In genomic region chr2:9240745-9241144, GRCh38 we compare ENCODE assay signal across 22 cellular contexts. TPM values are rescaled to one million over a fixed set of nuclear protein-coding genes. Genes with fewer than 3 reads are reported as not detected.
DNase-seq lines count a peak whose midpoint lies in the region; ATAC-seq, FAIRE-seq and TF ChIP-seq lines count a peak whose summit lies in the region.
"Had no signal": no experiment of that assay in that cellular context is flagged by ENCODE, and none has a peak within 500 bp of the region (broad histone marks: within the 10 kb centered on the region; RNA-seq: fewer than 3 reads in every experiment).

No MANE protein-coding gene starts in this region.

- intact Hi-C loops in left ventricle myocardium inferior (cut with micrococcal nuclease): no loop called here
- intact Hi-C loops in activated T-helper 2 cell treated with anti-CD3 and anti-CD28 coated beads, Interferon-gamma antibody, Interleukin-2, Interleukin-4, amounts not matched to agents 10 μg/mL and 5 μg/mL and 100 μg/mL, durations not matched to agents 14 hours and 24 hours and 36 hours (cut with micrococcal nuclease): no loop called here

- no peaks in the 10 kb centered on the region for H3K36me3 ChIP-seq in left ventricle myocardium inferior
- H3K36me3 ChIP-seq in right atrium auricular region: no peaks in the 10 kb centered on the region
- peaks cover 35% of the 10 kb centered on the region for H3K36me3 ChIP-seq in RWPE2 (ENCODE audit: low read depth)
- peaks cover 0 to 13% of the 10 kb centered on the region in 2 experiments for H3K36me3 ChIP-seq in keratinocyte (ENCODE audit: control insufficient read depth in 2 of 2, extremely low read depth in 1 of 2, insufficient read depth in 2 of 2, low read length in 2 of 2)
- H3K36me3 ChIP-seq: SJSA1, suprapubic skin had no signal

- no peaks in the 10 kb centered on the region for H4K20me1 ChIP-seq in keratinocyte (ENCODE audit: control insufficient read depth, extremely low read depth, insufficient read depth, low read length)

- no peak overlapping the region for H3K9ac ChIP-seq in keratinocyte (ENCODE audit: control insufficient read depth, extremely low read depth, insufficient read depth, low read length)

- no peak overlapping the region for H2AFZ ChIP-seq in keratinocyte (ENCODE audit: control insufficient read depth, low read length)

- H3K27ac ChIP-seq in left ventricle myocardium inferior (replicated peaks) (peak overlapping the region; percentile 24), right atrium auricular region (no peak overlapping the region), RWPE2 (ENCODE audit: poor library complexity, severe bottlenecking) (peak overlapping the region; percentile 100), keratinocyte (ENCODE audit: control insufficient read depth, insufficient read depth, low read length) (peak overlapping the region; percentile 29)
- H3K27ac ChIP-seq: SJSA1, suprapubic skin had no signal

- H3K79me2 ChIP-seq in keratinocyte (ENCODE audit: control insufficient read depth, insufficient read depth, low read length): peaks cover 98% of the 10 kb centered on the region

- peaks cover 10% of the 10 kb centered on the region for H3K27me3 Mint-ChIP-seq in activated T-helper 2 cell treated with anti-CD3 and anti-CD28 coated beads, Interferon-gamma antibody, Interleukin-2, Interleukin-4, amounts not matched to agents 10 μg/mL and 5 μg/mL and 100 μg/mL, durations not matched to agents 14 hours and 24 hours and 36 hours (ENCODE audit: low read depth)
- H3K27me3 Mint-ChIP-seq: naive B cell, progenitor cell of endocrine pancreas had no signal

- no peak for FAIRE-seq in keratinocyte (lab: Jason Lieb, UNC)
- FAIRE-seq: GM12892, H54 had no signal

- dilution Hi-C loops in keratinocyte (cut with MboI; ENCODE audit: extremely low pct_ligation_motif_present, low sequenced_read_pairs): no loop called here

- no peaks in the 10 kb centered on the region for H3K9me3 Mint-ChIP-seq in activated T-helper 2 cell treated with anti-CD3 and anti-CD28 coated beads, Interferon-gamma antibody, Interleukin-2, Interleukin-4, amounts not matched to agents 10 μg/mL and 5 μg/mL and 100 μg/mL, durations not matched to agents 14 hours and 24 hours and 36 hours
- H3K9me3 Mint-ChIP-seq: naive B cell had no signal

- H3K4me1 Mint-ChIP-seq in activated T-helper 2 cell treated with anti-CD3 and anti-CD28 coated beads, Interferon-gamma antibody, Interleukin-2, Interleukin-4, amounts not matched to agents 10 μg/mL and 5 μg/mL and 100 μg/mL, durations not matched to agents 14 hours and 24 hours and 36 hours (ENCODE audit: low read depth): no peaks in the 10 kb centered on the region
- H3K4me1 Mint-ChIP-seq: naive B cell had no signal

- H3K9me1 ChIP-seq in keratinocyte (ENCODE audit: control insufficient read depth, extremely low read depth, insufficient read depth, low read length): no peaks in the 10 kb centered on the region

- ATAC-seq in RWPE2 (ENCODE audit: low read depth) (peak; percentile 82), HG02938 (IDR thresholded peaks at IDR 0.05; ENCODE audit: unreplicated experiment) (no peak)

- TF ChIP-seq CTCF in left ventricle myocardium inferior (IDR thresholded peaks at IDR 0.05; ENCODE audit: borderline replicate concordance): no peak
- no peak for TF ChIP-seq CTCF in right atrium auricular region (IDR thresholded peaks at IDR 0.05)
- TF ChIP-seq CTCF in RWPE2 (IDR thresholded peaks at IDR 0.05; ENCODE audit: poor library complexity, severe bottlenecking): no peak
- no peak for TF ChIP-seq CTCF in keratinocyte (optimal IDR thresholded peaks at IDR 0.05 in 1 of 3, IDR thresholded peaks at IDR 0.05 in 1 of 3, conservative IDR thresholded peaks at IDR 0.05 in 1 of 3; ENCODE audit: extremely low read depth in 1 of 3, insufficient read depth in 2 of 3, low read length in 3 of 3)

- H3K27me3 ChIP-seq in left ventricle myocardium inferior (ENCODE audit: low read depth) (no peaks in the 10 kb centered on the region), right atrium auricular region (no peaks in the 10 kb centered on the region), RWPE2 (ENCODE audit: insufficient read depth, poor library complexity, severe bottlenecking) (no peaks in the 10 kb centered on the region), keratinocyte (ENCODE audit: control insufficient read depth, extremely low read depth, insufficient read depth, low read length) (no peaks in the 10 kb centered on the region)
- H3K27me3 ChIP-seq: SJSA1, suprapubic skin had no signal

- no peaks in the 10 kb centered on the region for H3K36me3 Mint-ChIP-seq in activated T-helper 2 cell treated with anti-CD3 and anti-CD28 coated beads, Interferon-gamma antibody, Interleukin-2, Interleukin-4, amounts not matched to agents 10 μg/mL and 5 μg/mL and 100 μg/mL, durations not matched to agents 14 hours and 24 hours and 36 hours (ENCODE audit: low read depth)
- H3K36me3 Mint-ChIP-seq: naive B cell had no signal

- no peak overlapping the region for H3K4me3 ChIP-seq in left ventricle myocardium inferior
- H3K4me3 ChIP-seq in right atrium auricular region: no peak overlapping the region
- H3K4me3 ChIP-seq in RWPE2 (ENCODE audit: severe bottlenecking): no peak overlapping the region
- H3K4me3 ChIP-seq in keratinocyte (ENCODE audit: control insufficient read depth in 2 of 3, extremely low read depth in 1 of 3, insufficient read depth in 2 of 3, low read depth in 1 of 3, low read length in 3 of 3): no peak overlapping the region
- H3K4me3 ChIP-seq: SJSA1, suprapubic skin had no signal

- peak overlapping the region; percentile 42 for H3K4me2 ChIP-seq in keratinocyte (ENCODE audit: control insufficient read depth, extremely low read depth, insufficient read depth, low read depth, low read length)

- H3K27ac Mint-ChIP-seq in activated T-helper 2 cell treated with anti-CD3 and anti-CD28 coated beads, Interferon-gamma antibody, Interleukin-2, Interleukin-4, amounts not matched to agents 10 μg/mL and 5 μg/mL and 100 μg/mL, durations not matched to agents 14 hours and 24 hours and 36 hours: no peak overlapping the region
- H3K27ac Mint-ChIP-seq: naive B cell, progenitor cell of endocrine pancreas had no signal

- no peak for DNase-seq in left ventricle myocardium inferior
- no peak for DNase-seq in right atrium auricular region (ENCODE audit: low spot score)
- no peak for DNase-seq in RWPE2 (ENCODE audit: low spot score)
- no peak for DNase-seq in keratinocyte (ENCODE audit: low read depth, low spot score)
- peak; percentile 35 for DNase-seq in stimulated activated CD8-positive, alpha-beta memory T cell treated with anti-CD3 and anti-CD28 coated beads, Interleukin-4, amount 100 ng/mL, for 48 hours
- DNase-seq in activated T-helper 2 cell treated with anti-CD3 and anti-CD28 coated beads, Interferon-gamma antibody, Interleukin-2, Interleukin-4, amounts not matched to agents 10 μg/mL and 5 μg/mL and 100 μg/mL, durations not matched to agents 14 hours and 24 hours and 36 hours (ENCODE audit: low spot score): no peak
- DNase-seq in medulla oblongata (ENCODE audit: extremely low spot score): no peak
- DNase-seq: activated CD4-positive, CD25-positive, alpha-beta regulatory T cell treated with anti-CD3 and anti-CD28 coated beads, Interleukin-2, amount 50 U/mL, for 72 hours; Caco-2; foreskin melanocyte; GDM1; Karpas-422; naive B cell; NCI-H1436; NCI-H345; T-helper 9 cell had no signal

- no peaks in the 10 kb centered on the region for H3K9me3 ChIP-seq in left ventricle myocardium inferior (replicated peaks)
- no peaks in the 10 kb centered on the region for H3K9me3 ChIP-seq in right atrium auricular region
- H3K9me3 ChIP-seq in RWPE2 (ENCODE audit: severe bottlenecking): no peaks in the 10 kb centered on the region
- H3K9me3 ChIP-seq in keratinocyte (ENCODE audit: control insufficient read depth, low read depth, low read length): no peaks in the 10 kb centered on the region
- H3K9me3 ChIP-seq: Caco-2, SJSA1, suprapubic skin had no signal

- H3K4me1 ChIP-seq in left ventricle myocardium inferior (peaks cover 84% of the 10 kb centered on the region), right atrium auricular region (peaks cover 0 to 57% of the 10 kb centered on the region in 2 donors), RWPE2 (ENCODE audit: insufficient read depth, poor library complexity, severe bottlenecking) (peaks cover 61% of the 10 kb centered on the region), keratinocyte (ENCODE audit: control insufficient read depth, extremely low read depth, insufficient read depth, low read length) (peaks cover 56% of the 10 kb centered on the region)

- no peak overlapping the region for H3K4me3 Mint-ChIP-seq in activated T-helper 2 cell treated with anti-CD3 and anti-CD28 coated beads, Interferon-gamma antibody, Interleukin-2, Interleukin-4, amounts not matched to agents 10 μg/mL and 5 μg/mL and 100 μg/mL, durations not matched to agents 14 hours and 24 hours and 36 hours (ENCODE audit: low read depth)
- H3K4me3 Mint-ChIP-seq: naive B cell had no signal

RNA-seq across cellular contexts. Expression of gene ASAP2, which starts 34.1 kb away (rescaled TPM):
- 10.0 TPM for total RNA-seq in left ventricle myocardium inferior
- total RNA-seq in right atrium auricular region: 10 to 100 TPM; 13.2 to 20.3 TPM
- polyA plus RNA-seq in keratinocyte: 30.7 to 59.6 TPM (median 54.2 TPM) in 3 replicates
- 44.6 TPM for polyA plus RNA-seq in keratinocyte (2011; ENCODE audit: low read depth)
- polyA plus RNA-seq in keratinocyte (2011; cell fraction: cytosol; rRNA removed): 37.2 and 58.2 TPM in 2 replicates
- polyA plus RNA-seq in keratinocyte (2011; cell fraction: nucleus; rRNA removed): 62.7 and 72.9 TPM in 2 replicates
- 21.4 and 42.3 TPM in 2 replicates for polyA plus RNA-seq in keratinocyte (2012; ENCODE audit: low replicate concordance)
- polyA minus RNA-seq in keratinocyte: 32.0 to 96.8 TPM (median 59.0 TPM) in 3 replicates
- 34.7 TPM for polyA minus RNA-seq in keratinocyte (2011; cell fraction: cytosol; rRNA and poly(A)+ RNA removed)
- 47.7 and 89.0 TPM in 2 replicates for polyA minus RNA-seq in keratinocyte (2011; cell fraction: nucleus; rRNA and poly(A)+ RNA removed)
- 0.74 and 0.96 TPM in 2 replicates for total RNA-seq in activated T-helper 2 cell treated with anti-CD3 and anti-CD28 coated beads, Interferon-gamma antibody, Interleukin-2, Interleukin-4, amounts not matched to agents 10 μg/mL and 5 μg/mL and 100 μg/mL, durations not matched to agents 14 hours and 24 hours and 36 hours

Comparison
In these comparisons a context has a peak if more than half of its experiments do, and no peak if none do; other contexts are left out.
1. H3K27ac ChIP-seq: peak in left ventricle myocardium inferior (single experiment), RWPE2 (single experiment) and keratinocyte (single experiment); none in right atrium auricular region (0 of 2).